2 cellular contexts compared by ENCODE assay signal in the genomic region with DNA sequence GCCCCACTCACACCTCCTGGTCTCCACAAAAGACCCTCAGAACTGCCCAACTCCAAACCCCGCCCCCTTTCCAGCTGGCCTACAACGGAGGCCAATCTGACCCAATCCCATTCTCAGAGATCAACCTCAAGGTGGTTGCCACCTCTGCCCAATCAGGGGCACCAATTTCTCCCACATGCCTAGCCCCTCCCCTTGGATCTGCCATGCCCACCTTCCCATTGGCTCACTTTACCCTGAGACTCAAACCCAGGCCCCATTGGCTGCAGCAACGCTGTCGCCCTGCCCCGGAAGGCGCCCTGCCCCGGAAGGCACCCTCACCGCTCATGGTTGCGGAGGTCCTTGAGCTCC.
TF ChIP-seq lines count a peak whose summit lies in the region.

No MANE protein-coding gene starts in this region.

TF ChIP-seq in HEK293, 187 proteins besides CTCF, POLR2A, EP300 and RAD21:
- peak; percentile 43 for TF ChIP-seq SP2 (tag by site-specific recombination; IDR thresholded peaks at IDR 0.05)
- no peak for TF ChIP-seq ZNF529 (tag by site-specific recombination; IDR thresholded peaks at IDR 0.05; ENCODE audit: insufficient replicate concordance)

TF ChIP-seq in H1, 55 proteins besides CTCF, POLR2A, EP300 and RAD21:
- TF ChIP-seq JUN (IDR thresholded peaks at IDR 0.05; ENCODE audit: low read depth, low read length): no peak
- TF ChIP-seq SAP30 (IDR thresholded peaks at IDR 0.05; ENCODE audit: insufficient read depth, insufficient replicate concordance, low read length): no peak
- TF ChIP-seq TAF7 (optimal IDR thresholded peaks at IDR 0.05; ENCODE audit: borderline replicate concordance, low read depth, low read length): no peak
- TF ChIP-seq SP1 (IDR thresholded peaks at IDR 0.05; ENCODE audit: low read depth, low read length): no peak
- no peak for TF ChIP-seq SP2 (IDR thresholded peaks at IDR 0.05; ENCODE audit: low read length)
